8 cellular contexts compared by ENCODE assay signal in the genomic region with DNA sequence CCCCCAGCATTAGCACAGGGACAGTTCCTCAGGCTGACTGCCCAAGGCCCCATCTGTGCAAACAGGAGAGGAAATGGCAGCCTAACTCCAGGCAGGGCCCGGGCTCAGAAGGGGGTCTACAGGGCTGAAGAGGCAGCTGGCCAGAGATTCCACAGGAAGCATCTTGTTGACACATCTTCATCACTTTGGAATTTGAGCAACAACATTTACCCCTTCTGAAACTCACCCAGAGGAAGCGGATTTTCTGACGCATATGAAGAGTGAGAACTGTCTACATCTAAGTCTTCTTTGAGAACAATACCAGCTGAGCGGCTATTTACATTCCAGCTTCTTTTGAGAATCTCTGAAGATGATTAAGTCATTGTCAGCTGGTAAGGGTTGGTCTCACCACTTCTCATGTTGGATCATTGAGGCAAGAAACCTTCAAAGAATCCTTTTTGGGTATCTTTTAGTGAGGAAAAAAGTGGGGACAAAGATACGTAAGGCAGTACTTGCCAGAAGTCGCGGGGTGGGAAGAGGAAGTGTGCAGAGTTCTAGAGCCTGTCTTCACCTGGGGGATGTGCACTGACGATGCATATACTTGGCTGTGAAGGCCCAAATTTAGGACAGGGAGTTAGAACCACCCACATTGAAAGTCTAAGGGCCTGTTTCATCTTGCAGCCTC. TPM values are rescaled to one million over a fixed set of nuclear protein-coding genes. Genes with fewer than 3 reads are reported as not detected.
DNase-seq lines count a peak whose midpoint lies in the region; ATAC-seq and TF ChIP-seq lines count a peak whose summit lies in the region.

No MANE protein-coding gene starts in this region.

- peak overlapping the region; percentile 95 for H3K27ac Mint-ChIP-seq in memory B cell

- H3K27me3 ChIP-seq in Panc1 (ENCODE audit: control insufficient read depth, insufficient read depth, low read length) (no peaks in the 10 kb centered on the region), upper lobe of left lung (no peaks in the 10 kb centered on the region), neuronal stem cell (ENCODE audit: control insufficient read depth in 3 of 3, insufficient read depth in 3 of 3, low read depth in 1 of 3, low read length in 3 of 3) (no peaks in the 10 kb centered on the region)

- H3K9me3 Mint-ChIP-seq in memory B cell = no peaks in the 10 kb centered on the region

- ATAC-seq in HG02763 (IDR thresholded peaks at IDR 0.05; ENCODE audit: unreplicated experiment) = peak; percentile 49
- ATAC-seq in Panc1 = no peak
- peak; percentile 72 for ATAC-seq in memory B cell (ENCODE audit: low read depth)
- ATAC-seq in upper lobe of left lung (ENCODE audit: low FRiP score in 2 of 2) = no peak

- H2BK15ac ChIP-seq in neuronal stem cell (ENCODE audit: low read length) = no peak overlapping the region

- no peak overlapping the region for H2AFZ ChIP-seq in neuronal stem cell (ENCODE audit: low read length)

- H3K36me3 ChIP-seq in Panc1 (ENCODE audit: control insufficient read depth, insufficient read depth, low read length) = no peaks in the 10 kb centered on the region
- no peaks in the 10 kb centered on the region for H3K36me3 ChIP-seq in upper lobe of left lung
- H3K36me3 ChIP-seq in neuronal stem cell (replicated peaks in 1 of 2; ENCODE audit: control insufficient read depth in 2 of 2, insufficient read depth in 2 of 2, low read length in 2 of 2) = peaks cover 0 to 1% of the 10 kb centered on the region in 2 donors

- no peak overlapping the region for H3K4me2 ChIP-seq in neuronal stem cell (ENCODE audit: insufficient read depth, low read length, poor library complexity, severe bottlenecking)

- TF ChIP-seq POLR2A in upper lobe of left lung (IDR thresholded peaks at IDR 0.05) = no peak

- TF ChIP-seq CTCF in Panc1 (IDR thresholded peaks at IDR 0.05) = no peak
- TF ChIP-seq CTCF in upper lobe of left lung (IDR thresholded peaks at IDR 0.05) = no peak

- H3K79me1 ChIP-seq in neuronal stem cell (ENCODE audit: low read depth, low read length) = no peaks in the 10 kb centered on the region

- H3K36me3 Mint-ChIP-seq in memory B cell = peaks cover 1% of the 10 kb centered on the region

- BruUV-seq in Panc1 (replicated peaks; lab: Mats Ljungman, UMichigan) = no TSS peak

- H3K18ac ChIP-seq in neuronal stem cell (ENCODE audit: low read length) = no peak overlapping the region

- H2BK120ac ChIP-seq in neuronal stem cell (ENCODE audit: low read depth, low read length) = no peak overlapping the region

- WGBS in upper lobe of left lung, 2 donors = 72 to 82% methylated on average over 8 of the region's 8 CpGs
- no CpG with 5 or more reads among the region's 8 CpGs for WGBS in neuronal stem cell (ENCODE audit: extremely low coverage in 2 of 2, insufficient read length in 2 of 2, insufficient replicate concordance in 1 of 2), 2 donors

- no peak overlapping the region for H3K27ac ChIP-seq in Panc1 (ENCODE audit: low read length)
- H3K27ac ChIP-seq in upper lobe of left lung = peak overlapping the region in 1 of 4 donors; percentile 6
- no peak overlapping the region for H3K27ac ChIP-seq in neuronal stem cell (replicated peaks; ENCODE audit: low read length)

- H2BK12ac ChIP-seq in neuronal stem cell (ENCODE audit: low read length) = no peak overlapping the region

- intact Hi-C loops in Panc1 (cut with micrococcal nuclease; ENCODE audit: unreplicated experiment) = no loop called here

- H2BK5ac ChIP-seq in neuronal stem cell (ENCODE audit: low read length) = no peak overlapping the region

- peak overlapping the region; percentile 40 for H3K4me3 Mint-ChIP-seq in memory B cell

- no peak overlapping the region for H3K9ac ChIP-seq in neuronal stem cell (ENCODE audit: low read depth, low read length, poor library complexity)

- no peak overlapping the region for H3K4ac ChIP-seq in neuronal stem cell (ENCODE audit: low read length)

- H2AK5ac ChIP-seq in neuronal stem cell (ENCODE audit: low read depth, low read length) = no peak overlapping the region

- DNase-seq in NOMO-1 treated with DMSO at 0.1 percent for 48 hours (lab: John Stamatoyannopoulos, UW; ENCODE audit: unreplicated experiment) (peak; percentile 47), NOMO-1 treated with dmso at 0.1 percent for 144 hours (lab: John Stamatoyannopoulos, UW; ENCODE audit: unreplicated experiment) (no peak), Panc1 (ENCODE audit: low read depth, low spot score) (peak; percentile 89), memory B cell (ENCODE audit: low spot score in 2 of 2) (peak in 1 of 2 donors; percentile 32), upper lobe of left lung (no peak), NCI-H2171 (lab: John Stamatoyannopoulos, UW) (no peak), neuronal stem cell (ENCODE audit: low spot score) (no peak)

- no peak overlapping the region for H3K4me3 ChIP-seq in Panc1 (ENCODE audit: low read depth in 2 of 2, low read length in 2 of 2)
- no peak overlapping the region for H3K4me3 ChIP-seq in upper lobe of left lung
- no peak overlapping the region for H3K4me3 ChIP-seq in neuronal stem cell (ENCODE audit: low read length in 2 of 2)

- no peak overlapping the region for H4K8ac ChIP-seq in neuronal stem cell (ENCODE audit: low read depth, low read length)

- in situ Hi-C loops in Panc1 (cut with HindIII; ENCODE audit: low pct_unique_long_range_greater_than_20kb, low sequenced_read_pairs) = no loop called here

- H3K4me1 ChIP-seq in Panc1 (ENCODE audit: control insufficient read depth, insufficient read depth, low read length) = peaks cover 30% of the 10 kb centered on the region
- peaks cover 8 to 17% (median 13%) of the 10 kb centered on the region in 4 donors for H3K4me1 ChIP-seq in upper lobe of left lung
- peaks cover 7 to 13% of the 10 kb centered on the region in 2 donors for H3K4me1 ChIP-seq in neuronal stem cell (ENCODE audit: control insufficient read depth in 2 of 2, insufficient read depth in 1 of 2, low read depth in 1 of 2, low read length in 2 of 2)

- H3K9me3 ChIP-seq in Panc1 (ENCODE audit: control insufficient read depth, insufficient read depth, low read depth, low read length) (no peaks in the 10 kb centered on the region), upper lobe of left lung (no peaks in the 10 kb centered on the region), neuronal stem cell (replicated peaks in 1 of 2; ENCODE audit: control insufficient read depth in 2 of 2, insufficient read depth in 1 of 2, low read depth in 1 of 2, low read length in 2 of 2) (no peaks in the 10 kb centered on the region)

- no peaks in the 10 kb centered on the region for H3K27me3 Mint-ChIP-seq in memory B cell

- POLR2A ChIA-PET in Panc1 (lab: Charles Lee) = no interaction called here

- no peak overlapping the region for H3K23ac ChIP-seq in neuronal stem cell (ENCODE audit: low read depth, low read length, poor library complexity)

- TF ChIP-seq EP300 in upper lobe of left lung (IDR thresholded peaks at IDR 0.05) = no peak

- H4K91ac ChIP-seq in neuronal stem cell (ENCODE audit: low read depth, low read length, poor library complexity) = no peak overlapping the region

- CTCF ChIA-PET in Panc1 (lab: Charles Lee) = no interaction called here

- no peak overlapping the region for H3K14ac ChIP-seq in neuronal stem cell (ENCODE audit: low read length)

- H3K4me1 Mint-ChIP-seq in memory B cell = peaks cover 25% of the 10 kb centered on the region

RNA-seq across cellular contexts. Expression of a gene that starts 25.4 kb away (rescaled TPM):
- total RNA-seq in Panc1 (2021; ENCODE audit: unreplicated experiment) (166 TPM), upper lobe of left lung (100 to 1,000 TPM in 5 of 6 donors, 10 to 100 TPM in 1; 55.5 to 342 (median 191) TPM)
- 372 TPM for polyA plus RNA-seq in Panc1 (2012; ENCODE audit: insufficient read length)
- 655 TPM for polyA plus RNA-seq in neuronal stem cell (2013, experiment 1 of 2)
- polyA plus RNA-seq in neuronal stem cell (2013, experiment 2 of 2) = 647 TPM

RNA-seq across cellular contexts. Expression of a gene that starts 44.3 kb away (rescaled TPM):
- total RNA-seq in Panc1 (2021; ENCODE audit: unreplicated experiment) = 7.8 TPM
- 9.4 TPM for polyA plus RNA-seq in Panc1 (2012; ENCODE audit: insufficient read length)
- total RNA-seq in upper lobe of left lung = 100 to 1,000 TPM in 1 of 6 donors, 10 to 100 TPM in 4, 1 to 10 TPM in 1; 9.9 to 118 (median 26.2) TPM
- 6.6 TPM for polyA plus RNA-seq in neuronal stem cell (2013, experiment 1 of 2)
- polyA plus RNA-seq in neuronal stem cell (2013, experiment 2 of 2) = 6.6 TPM

Comparison
In these comparisons a context has a peak if more than half of its experiments do, and no peak if none do; other contexts are left out.
1. DNase-seq: peak in NOMO-1 treated with DMSO at 0.1 percent for 48 hours (single experiment) and Panc1 (single experiment); none in NOMO-1 treated with dmso at 0.1 percent for 144 hours (single experiment), upper lobe of left lung (0 of 2), NCI-H2171 (single experiment) and neuronal stem cell (single experiment).
2. ATAC-seq: peak in HG02763 (single experiment) and memory B cell (single experiment); none in Panc1 (single experiment) and upper lobe of left lung (0 of 2).